34 cellular contexts compared by ENCODE assay signal in genomic region chr11:9332655-9333054, GRCh38.
"Had no signal": no experiment of that assay in that cellular context is flagged by ENCODE, and none has a peak within 500 bp of the region (broad histone marks: within the 10 kb centered on the region; RNA-seq: fewer than 3 reads in every experiment).

No MANE protein-coding gene starts in this region.

- H3K36me3 ChIP-seq: adrenal gland, brain microvascular endothelial cell, breast epithelium, cardiac muscle cell had no signal

- H3K4me1 ChIP-seq: adrenal gland, body of pancreas, breast epithelium had no signal

- ATAC-seq: activated CD8-positive, alpha-beta T cell treated with anti-CD3 and anti-CD28 coated beads for 36 hours; activated naive CD4-positive, alpha-beta T cell treated with anti-CD3 and anti-CD28 coated beads, Interleukin-2, amount 50 U/mL, for 72 hours; activated T-cell treated with anti-CD3 and anti-CD28 coated beads, Interleukin-2, amount 50 U/mL, for 4 hours; activated T-cell treated with anti-CD3 and anti-CD28 coated beads, Interleukin-2, amount 50 U/mL, for 72 hours; activated T-helper 17 cell treated with anti-CD3 and anti-CD28 coated beads, Interleukin-2, amount 50 U/mL, for 72 hours; body of pancreas had no signal

- DNase-seq: activated B cell treated with CpG ODN at 0.5 μM for 24 hours; activated CD4-positive, alpha-beta memory T cell treated with anti-CD3 and anti-CD28 coated beads for 36 hours; activated CD4-positive, alpha-beta T cell treated with anti-CD3 and anti-CD28 coated beads for 4 hours; activated CD4-positive, alpha-beta T cell treated with anti-CD3 and anti-CD28 coated beads, Interleukin-2, amount 10 ng/mL, durations not matched to agents 24 days and 14 days; activated CD4-positive, alpha-beta T cell treated with anti-CD3 and anti-CD28 coated beads, Interleukin-2, amount 50 U/mL, for 1 hour; activated CD4-positive, alpha-beta T cell treated with anti-CD3 and anti-CD28 coated beads, Interleukin-2, amount 50 U/mL, for 4 hours; activated CD4-positive, CD25-positive, alpha-beta regulatory T cell treated with anti-CD3 and anti-CD28 coated beads, Interleukin-2, amount 50 U/mL, for 72 hours; activated CD8-positive, alpha-beta memory T cell treated with anti-CD3 and anti-CD28 coated beads, Interleukin-2, amount 50 U/mL, for 4 hours; activated CD8-positive, alpha-beta T cell treated with anti-CD3 and anti-CD28 coated beads for 36 hours; activated effector memory CD4-positive, alpha-beta T cell treated with anti-CD3 and anti-CD28 coated beads, Interleukin-2, amount 50 U/mL, for 16 hours; activated gamma-delta T cell treated with Interleukin-2 at 50 U/mL for 16 hours; activated naive CD4-positive, alpha-beta T cell; activated naive CD4-positive, alpha-beta T cell treated with anti-CD3 and anti-CD28 coated beads for 36 hours; activated naive CD4-positive, alpha-beta T cell treated with anti-CD3 and anti-CD28 coated beads, Interleukin-2, amount 50 U/mL, for 16 hours; activated naive CD8-positive, alpha-beta T cell treated with anti-CD3 and anti-CD28 coated beads for 36 hours; activated T-cell treated with anti-CD3 and anti-CD28 coated beads for 4 hours; activated T-cell treated with anti-CD3 and anti-CD28 coated beads, Interleukin-2, amount 50 U/mL, for 1 hour; activated T-cell treated with anti-CD3 and anti-CD28 coated beads, Interleukin-2, amount 50 U/mL, for 4 hours; activated T-cell treated with anti-CD3 and anti-CD28 coated beads, Interleukin-2, amount 50 U/mL, for 72 hours; adrenal gland; amniotic stem cell; aorta; body of pancreas; brain microvascular endothelial cell; caudate nucleus; cerebellar nuclear complex; T-helper 1 cell; T-helper 2 cell; T-helper 9 cell had no signal

- H3K27ac ChIP-seq: adrenal gland, body of pancreas, brain microvascular endothelial cell, breast epithelium, cardiac muscle cell, VCaP had no signal

- H3K4me3 ChIP-seq: adrenal gland, body of pancreas, breast epithelium, cardiac muscle cell had no signal

- H3K27me3 ChIP-seq: adrenal gland, body of pancreas, brain microvascular endothelial cell, breast epithelium, cardiac muscle cell had no signal

- H3K9me3 ChIP-seq: adrenal gland, body of pancreas, breast epithelium had no signal
